Comparison of ENCODE assay signal across 8 cellular contexts in the genomic region with DNA sequence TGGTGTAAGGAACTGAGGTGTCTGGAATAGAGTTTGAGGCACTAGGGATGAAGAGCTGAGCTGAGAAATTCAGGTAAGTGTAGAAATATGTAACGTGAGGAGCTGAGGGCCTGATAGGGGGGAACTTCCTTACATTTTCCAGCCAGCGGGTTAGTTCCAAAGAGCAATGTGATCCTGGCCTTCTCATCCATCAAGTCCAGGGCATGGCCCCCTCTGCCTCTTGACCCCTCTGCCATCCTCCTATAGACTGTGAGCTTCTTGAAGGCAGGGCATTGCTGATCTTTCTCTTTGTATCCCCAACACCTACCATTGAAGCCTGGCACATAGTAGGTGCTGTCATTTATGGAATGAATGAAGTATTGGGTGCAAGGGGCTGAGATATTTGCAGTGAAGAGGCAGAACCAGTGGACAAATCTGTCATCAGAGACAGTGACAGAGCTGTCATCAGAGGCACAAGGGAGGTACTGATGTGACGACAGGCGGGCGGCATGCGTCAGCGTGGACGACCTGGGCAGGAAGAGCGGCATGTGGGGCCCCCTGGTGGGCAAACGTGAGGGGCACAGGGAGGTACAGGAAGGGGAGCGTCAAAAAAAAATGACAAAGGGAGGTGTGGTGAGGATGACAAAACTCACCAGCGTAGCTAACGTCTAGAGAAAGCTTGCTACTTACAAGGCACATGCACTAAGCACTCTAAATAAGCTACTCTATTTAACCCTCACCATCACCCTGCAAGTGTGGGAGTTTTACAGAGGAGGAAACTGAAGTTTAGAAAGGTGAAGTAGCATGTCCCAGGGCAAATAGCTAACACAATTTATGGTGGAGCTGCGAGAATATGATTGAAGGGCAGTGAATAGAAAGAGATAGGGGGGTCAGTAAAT. TPM values are rescaled to one million over a fixed set of nuclear protein-coding genes. Genes with fewer than 3 reads are reported as not detected.
DNase-seq lines count a peak whose midpoint lies in the region; ATAC-seq and TF ChIP-seq lines count a peak whose summit lies in the region.

No MANE protein-coding gene starts in this region.

- H3K27me3 ChIP-seq in AG04450 (ENCODE audit: control insufficient read depth, insufficient read depth, low read length): no peaks in the 10 kb centered on the region
- H3K27me3 ChIP-seq in liver (ENCODE audit: control insufficient read depth in 4 of 4, insufficient read depth in 4 of 4, low read length in 3 of 4): no peaks in the 10 kb centered on the region

- H3K27ac ChIP-seq in AG04450 (ENCODE audit: low read depth, low read length) (no peak overlapping the region), liver (ENCODE audit: low read depth in 1 of 2, low read length in 2 of 2) (no peak overlapping the region)

- DNase-seq in AG04450 (ENCODE audit: low read depth, low spot score) (no peak), NCI-H345 (lab: John Stamatoyannopoulos, UW) (peak; percentile 65), cerebellar cortex (ENCODE audit: low spot score) (peak; percentile 61)
- peak; percentile 98 for DNase-seq in activated CD4-positive, alpha-beta T cell treated with anti-CD3 and anti-CD28 coated beads for 36 hours
- peak; percentile 78 to 89 (median 89) for DNase-seq in stimulated activated CD4-positive, alpha-beta T cell treated with anti-CD3 and anti-CD28 coated beads, TNF-alpha, amount 100 ng/mL, for 1 hour (ENCODE audit: low read depth in 3 of 3, low spot score in 1 of 3)

- peaks cover 3 to 5% (median 4%) of the 10 kb centered on the region in 4 donors for H3K4me1 ChIP-seq in liver (ENCODE audit: control insufficient read depth in 4 of 4, insufficient read depth in 4 of 4, low read length in 3 of 4)

- no peak overlapping the region for H3K4me3 Mint-ChIP-seq in activated CD4-positive, alpha-beta T cell treated with anti-CD3 and anti-CD28 coated beads for 36 hours

- peak; percentile 99 to 100 for TF ChIP-seq RAD21 in liver (IDR thresholded peaks at IDR 0.05)

- no peaks in the 10 kb centered on the region for H3K36me3 Mint-ChIP-seq in activated CD4-positive, alpha-beta T cell treated with anti-CD3 and anti-CD28 coated beads for 36 hours (ENCODE audit: low read depth)

- H3K27ac Mint-ChIP-seq in activated CD4-positive, alpha-beta T cell treated with anti-CD3 and anti-CD28 coated beads for 36 hours: peak overlapping the region; percentile 71

- H3K27me3 Mint-ChIP-seq in activated CD4-positive, alpha-beta T cell treated with anti-CD3 and anti-CD28 coated beads for 36 hours: no peaks in the 10 kb centered on the region

- no peaks in the 10 kb centered on the region for H3K36me3 ChIP-seq in liver (ENCODE audit: control insufficient read depth in 4 of 4, insufficient read depth in 3 of 4, low read depth in 1 of 4, low read length in 3 of 4)

- CTCF ChIA-PET in AG04450 (lab: Charles Lee): interaction anchor here (0.5 to 5.5 kb wide), 46 partner anchors 10 to 1029 kb away, joined by 3 to 88 read pairs (median 4); no protein-coding TSS in a partner anchor
- CTCF ChIA-PET in activated CD4-positive, alpha-beta T cell treated with anti-CD3 and anti-CD28 coated beads for 36 hours (lab: Charles Lee): interaction anchor here (0.5 to 19.7 kb wide), 48 partner anchors 10 to 397 kb away, joined by 3 to 456 read pairs (median 4); a partner anchor contains a TSS

- no peak overlapping the region for H3K4me3 ChIP-seq in AG04450 (ENCODE audit: low read depth, low read length)
- no peak overlapping the region for H3K4me3 ChIP-seq in liver (ENCODE audit: low read depth in 1 of 3, low read length in 3 of 3)

- ATAC-seq in GM18861 (IDR thresholded peaks at IDR 0.05; ENCODE audit: unreplicated experiment): peak; percentile 65
- ATAC-seq in HG03060 (IDR thresholded peaks at IDR 0.05; ENCODE audit: low read depth, unreplicated experiment): peak; percentile 57
- peak; percentile 86 for ATAC-seq in activated CD4-positive, alpha-beta T cell treated with anti-CD3 and anti-CD28 coated beads for 36 hours

- POLR2A ChIA-PET in AG04450 (lab: Yijun Ruan, JAX): interaction anchor here (0.6 to 0.7 kb wide), 2 partner anchors 15 to 36 kb away, joined by 3 read pairs; no protein-coding TSS in a partner anchor
- POLR2A ChIA-PET in activated CD4-positive, alpha-beta T cell treated with anti-CD3 and anti-CD28 coated beads for 36 hours (lab: Charles Lee): interaction anchor here (0.5 to 1.2 kb wide), 8 partner anchors 9 to 269 kb away, joined by 3 to 9 read pairs (median 4); no protein-coding TSS in a partner anchor

- H3K9me3 ChIP-seq in AG04450 (ENCODE audit: control insufficient read depth, insufficient read depth, low read length) (no peaks in the 10 kb centered on the region), liver (ENCODE audit: control insufficient read depth in 4 of 4, low read length in 3 of 4) (no peaks in the 10 kb centered on the region)

- H3K9me3 Mint-ChIP-seq in activated CD4-positive, alpha-beta T cell treated with anti-CD3 and anti-CD28 coated beads for 36 hours (ENCODE audit: low read depth): no peaks in the 10 kb centered on the region

- TF ChIP-seq CTCF in AG04450 (IDR thresholded peaks at IDR 0.05; ENCODE audit: low read depth, low read length) (peak; percentile 91), liver (IDR thresholded peaks at IDR 0.05; ENCODE audit: low read depth, low read length, missing input control) (peak; percentile 95)

- H3K9ac ChIP-seq in liver (ENCODE audit: low read depth in 1 of 2, low read length in 2 of 2): no peak overlapping the region

- 14% methylated on average over 14 of the region's 14 CpGs for WGBS in liver

- H3K4me1 Mint-ChIP-seq in activated CD4-positive, alpha-beta T cell treated with anti-CD3 and anti-CD28 coated beads for 36 hours: peaks cover 45% of the 10 kb centered on the region

- intact Hi-C loops in activated CD4-positive, alpha-beta T cell treated with anti-CD3 and anti-CD28 coated beads for 36 hours (cut with DNase I, micrococcal nuclease): loop anchor here (1.0 to 10.0 kb wide), 9 partner anchors 22 to 713 kb away; a partner anchor contains a TSS

TF ChIP-seq in liver, 16 proteins besides CTCF, POLR2A, EP300 and RAD21:
- TF ChIP-seq TAF1 (conservative IDR thresholded peaks at IDR 0.05): no peak
- peak in 1 of 2 donors; percentile 7 for TF ChIP-seq HNF4A (conservative IDR thresholded peaks at IDR 0.05)
- TF ChIP-seq GABPA (IDR thresholded peaks at IDR 0.05 in 1 of 2, conservative IDR thresholded peaks at IDR 0.05 in 1 of 2): peak in 1 of 2 donors; percentile 36
TF ChIP-seq in liver: peak in this region for 2.

RNA-seq across cellular contexts. Expression of a gene that starts 5.2 kb away (rescaled TPM):
- polyA plus RNA-seq in AG04450 (2011; rRNA removed) (22.3 and 23.7 TPM in 2 replicates), liver (10 to 100 TPM in 1 of 2 donors, 1 to 10 TPM in 1; 6.8 to 10.4 TPM)
- 28.5 and 28.7 TPM in 2 replicates for polyA minus RNA-seq in AG04450 (2011; rRNA and poly(A)+ RNA removed)
- total RNA-seq in activated CD4-positive, alpha-beta T cell treated with anti-CD3 and anti-CD28 coated beads for 36 hours: 10 to 100 TPM; 16.4 to 19.4 TPM
- total RNA-seq in liver: 10 to 100 TPM in 1 of 2 donors, 1 to 10 TPM in 1; 9.3 to 18.3 TPM

RNA-seq across cellular contexts. Expression of a gene that starts 31.4 kb away (rescaled TPM):
- polyA plus RNA-seq in AG04450 (2011; rRNA removed) (241 and 329 TPM in 2 replicates), liver (under 1 TPM; 0.40 to 0.91 TPM)
- 140 and 188 TPM in 2 replicates for polyA minus RNA-seq in AG04450 (2011; rRNA and poly(A)+ RNA removed)
- total RNA-seq in activated CD4-positive, alpha-beta T cell treated with anti-CD3 and anti-CD28 coated beads for 36 hours: under 1 TPM in 1 of 2 experiments, not detected in 1; 0.16 TPM
- 1 to 10 TPM in 1 of 2 donors, under 1 TPM in 1; 0.67 to 1.0 TPM for total RNA-seq in liver
